In the genomic region with DNA sequence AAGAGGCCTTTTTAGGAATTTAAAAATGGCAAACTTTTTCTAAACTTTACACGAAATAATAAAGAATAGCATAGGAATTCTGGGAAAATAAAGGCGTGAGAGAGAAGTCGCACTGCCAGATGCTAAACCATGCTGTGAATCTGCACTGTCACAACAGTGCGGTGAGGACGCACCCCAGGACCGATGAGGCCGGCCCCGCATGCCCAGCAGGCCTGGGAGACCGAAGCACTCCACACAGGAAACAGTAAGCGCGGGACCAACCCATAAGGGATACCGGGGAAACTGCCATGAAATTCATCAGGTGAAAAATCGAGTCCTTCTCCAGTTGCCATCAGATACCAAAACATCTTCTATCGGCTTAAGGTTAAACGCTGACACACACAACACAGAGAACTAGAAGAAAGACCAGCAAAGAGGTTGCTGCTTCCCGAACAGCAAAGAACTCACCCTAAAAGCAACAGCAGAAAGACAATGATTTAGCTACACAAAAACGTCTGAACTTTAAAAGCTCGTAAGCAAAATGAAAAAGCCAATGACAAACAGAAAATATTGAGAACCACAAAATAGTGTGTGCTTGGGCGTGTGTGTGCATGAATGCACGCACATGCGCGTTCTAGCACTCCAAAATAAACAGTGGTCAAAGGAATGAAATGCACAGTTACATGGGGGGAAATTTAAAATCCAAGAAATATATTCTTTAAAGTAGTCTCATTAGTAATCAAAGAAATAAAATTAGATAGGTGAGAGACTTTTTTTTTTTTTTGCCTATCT, we compare ENCODE assay signal across 1 cellular context.
TF ChIP-seq lines count a peak whose summit lies in the region.

No MANE protein-coding gene starts in this region.

TF ChIP-seq in WTC11, 78 proteins besides CTCF, POLR2A, EP300 and RAD21 (continued from another document):
- no peak for TF ChIP-seq KAT7 (CRISPR knock-in tag; IDR thresholded peaks at IDR 0.05; ENCODE audit: borderline replicate concordance)
- no peak for TF ChIP-seq ZNF532 (CRISPR knock-in tag; IDR thresholded peaks at IDR 0.05; ENCODE audit: borderline replicate concordance)
- TF ChIP-seq ELF4 (CRISPR knock-in tag; IDR thresholded peaks at IDR 0.05; ENCODE audit: low read depth), result no peak
- no peak for TF ChIP-seq NR3C1 (CRISPR knock-in tag; conservative IDR thresholded peaks at IDR 0.05; ENCODE audit: low read depth)
- no peak for TF ChIP-seq ZNF671 (CRISPR knock-in tag; IDR thresholded peaks at IDR 0.05)
- TF ChIP-seq RORB (CRISPR knock-in tag; IDR thresholded peaks at IDR 0.05), result no peak
- no peak for TF ChIP-seq ZNF263 (CRISPR knock-in tag; IDR thresholded peaks at IDR 0.05; ENCODE audit: low read depth)
- no peak for TF ChIP-seq NR1H2 (CRISPR knock-in tag; IDR thresholded peaks at IDR 0.05)
TF ChIP-seq in WTC11: peak in this region for 0.
